In the genomic region with DNA sequence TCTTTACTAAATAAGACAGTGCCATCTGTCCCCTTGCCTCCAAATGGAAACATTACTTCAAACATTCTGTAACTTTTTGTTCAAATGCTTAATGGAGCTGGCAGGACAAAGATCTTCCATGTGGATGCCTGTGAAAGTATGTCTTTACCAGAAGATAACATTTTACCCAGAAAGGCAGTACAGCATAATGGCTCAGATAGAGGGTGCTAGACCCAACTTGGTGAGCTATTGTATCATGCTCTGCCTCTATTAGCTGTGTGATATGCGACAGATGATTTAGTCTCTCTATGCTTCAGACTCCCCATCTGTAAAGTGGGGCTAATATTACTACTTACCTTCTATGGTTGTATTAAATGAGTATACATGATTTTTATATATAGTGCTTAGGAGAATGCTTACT, we compare ENCODE assay signal across 9 cellular contexts. TPM values are rescaled to one million over a fixed set of nuclear protein-coding genes. Genes with fewer than 3 reads are reported as not detected.
DNase-seq lines count a peak whose midpoint lies in the region; ATAC-seq and TF ChIP-seq lines count a peak whose summit lies in the region.
"Had no signal": no experiment of that assay in that cellular context is flagged by ENCODE, and none has a peak within 500 bp of the region (broad histone marks: within the 10 kb centered on the region; RNA-seq: fewer than 3 reads in every experiment).

No MANE protein-coding gene starts in this region.

- H3K27ac ChIP-seq in DND-41 (ENCODE audit: low read length): no peak overlapping the region
- H3K27ac ChIP-seq: esophagus squamous epithelium had no signal

- H3K4me3 ChIP-seq in DND-41 (ENCODE audit: low read depth in 1 of 2, low read length in 2 of 2) (no peak overlapping the region), HFF-Myc (replicated peaks; ENCODE audit: low read depth, low read length) (no peak overlapping the region), kidney epithelial cell (ENCODE audit: low read depth, low read length) (no peak overlapping the region)
- H3K4me3 ChIP-seq: esophagus squamous epithelium had no signal

- no peak for DNase-seq in DND-41
- DNase-seq in HFF-Myc (ENCODE audit: extremely low read depth, low read depth): peak; percentile 29
- DNase-seq in T-helper 2 cell treated with Interferon-gamma antibody and Interleukin-4, amounts not matched to agents 5 μg/mL and 100 μg/mL, for 36 hours (ENCODE audit: low spot score): no peak
- DNase-seq in kidney epithelial cell (ENCODE audit: low read depth): no peak
- DNase-seq in stimulated activated naive CD8-positive, alpha-beta T cell treated with anti-CD3 and anti-CD28 coated beads, Interleukin-15, amount 100 ng/mL, for 72 hours: no peak
- no peak for DNase-seq in NCI-H446 treated with DMSO at 0.1 percent for 48 hours (lab: John Stamatoyannopoulos, UW)
- DNase-seq in cerebellar cortex (ENCODE audit: low spot score): no peak
- DNase-seq: esophagus squamous epithelium had no signal

- H3K27ac Mint-ChIP-seq in T-helper 2 cell treated with Interferon-gamma antibody and Interleukin-4, amounts not matched to agents 5 μg/mL and 100 μg/mL, for 36 hours: peak overlapping the region; percentile 81
- H3K27ac Mint-ChIP-seq in stimulated activated naive CD8-positive, alpha-beta T cell treated with anti-CD3 and anti-CD28 coated beads, Interleukin-15, amount 100 ng/mL, for 72 hours: no peak overlapping the region

- ATAC-seq in DND-41 (ENCODE audit: insufficient read depth, low read depth): no peak
- ATAC-seq in stimulated activated naive CD8-positive, alpha-beta T cell treated with anti-CD3 and anti-CD28 coated beads, Interleukin-15, amount 100 ng/mL, for 72 hours: no peak
- ATAC-seq in GM21786 (IDR thresholded peaks at IDR 0.05; ENCODE audit: unreplicated experiment): no peak

- H3K9me3 ChIP-seq in DND-41 (ENCODE audit: insufficient read depth, low read length, severe bottlenecking): no peaks in the 10 kb centered on the region
- H3K9me3 ChIP-seq: esophagus squamous epithelium had no signal

- no peaks in the 10 kb centered on the region for H3K79me2 ChIP-seq in DND-41 (ENCODE audit: insufficient read depth, low read length)

- H3K27me3 ChIP-seq in DND-41 (ENCODE audit: insufficient read depth, low read length, poor library complexity) (no peaks in the 10 kb centered on the region), kidney epithelial cell (ENCODE audit: control insufficient read depth, insufficient read depth, low read length) (no peaks in the 10 kb centered on the region)
- H3K27me3 ChIP-seq: esophagus squamous epithelium had no signal

- H3K4me1 Mint-ChIP-seq in T-helper 2 cell treated with Interferon-gamma antibody and Interleukin-4, amounts not matched to agents 5 μg/mL and 100 μg/mL, for 36 hours (ENCODE audit: low read depth): peaks cover 42% of the 10 kb centered on the region
- peaks cover 13% of the 10 kb centered on the region for H3K4me1 Mint-ChIP-seq in stimulated activated naive CD8-positive, alpha-beta T cell treated with anti-CD3 and anti-CD28 coated beads, Interleukin-15, amount 100 ng/mL, for 72 hours

- no peak overlapping the region for H3K9ac ChIP-seq in DND-41 (ENCODE audit: low read depth, low read length)

- peaks cover 19% of the 10 kb centered on the region for H3K36me3 Mint-ChIP-seq in T-helper 2 cell treated with Interferon-gamma antibody and Interleukin-4, amounts not matched to agents 5 μg/mL and 100 μg/mL, for 36 hours (ENCODE audit: low read depth)

- peak; percentile 14 for TF ChIP-seq CTCF in DND-41 (IDR thresholded peaks at IDR 0.05; ENCODE audit: borderline replicate concordance, extremely low read depth, low read length, poor library complexity, severe bottlenecking)
- TF ChIP-seq CTCF in HFF-Myc (IDR thresholded peaks at IDR 0.05; ENCODE audit: low read depth, low read length, missing control alignments): peak; percentile 40
- TF ChIP-seq CTCF in kidney epithelial cell (IDR thresholded peaks at IDR 0.05; ENCODE audit: insufficient read depth, low read length, poor library complexity, severe bottlenecking): peak; percentile 10

- H2AFZ ChIP-seq in DND-41 (ENCODE audit: low read depth, low read length): no peak overlapping the region

- no peaks in the 10 kb centered on the region for H3K9me3 Mint-ChIP-seq in T-helper 2 cell treated with Interferon-gamma antibody and Interleukin-4, amounts not matched to agents 5 μg/mL and 100 μg/mL, for 36 hours
- peaks cover 0 to 5% of the 10 kb centered on the region in 2 donors for H3K9me3 Mint-ChIP-seq in stimulated activated naive CD8-positive, alpha-beta T cell treated with anti-CD3 and anti-CD28 coated beads, Interleukin-15, amount 100 ng/mL, for 72 hours

- H4K20me1 ChIP-seq in DND-41 (ENCODE audit: insufficient read depth, low read length): no peaks in the 10 kb centered on the region

- H3K36me3 ChIP-seq in DND-41 (ENCODE audit: insufficient read depth, low read length) (no peaks in the 10 kb centered on the region), kidney epithelial cell (ENCODE audit: control insufficient read depth, insufficient read depth, low read length) (no peaks in the 10 kb centered on the region)
- H3K36me3 ChIP-seq: esophagus squamous epithelium had no signal

- H3K4me3 Mint-ChIP-seq in T-helper 2 cell treated with Interferon-gamma antibody and Interleukin-4, amounts not matched to agents 5 μg/mL and 100 μg/mL, for 36 hours: no peak overlapping the region
- H3K4me3 Mint-ChIP-seq in stimulated activated naive CD8-positive, alpha-beta T cell treated with anti-CD3 and anti-CD28 coated beads, Interleukin-15, amount 100 ng/mL, for 72 hours: no peak overlapping the region

- H3K4me1 ChIP-seq in DND-41 (ENCODE audit: insufficient read depth, low read length): no peaks in the 10 kb centered on the region
- H3K4me1 ChIP-seq: esophagus squamous epithelium had no signal

- H3K4me2 ChIP-seq in DND-41 (ENCODE audit: insufficient read depth, low read length): no peak overlapping the region

- no peaks in the 10 kb centered on the region for H3K27me3 Mint-ChIP-seq in T-helper 2 cell treated with Interferon-gamma antibody and Interleukin-4, amounts not matched to agents 5 μg/mL and 100 μg/mL, for 36 hours (ENCODE audit: low read depth)
- peaks cover 21% of the 10 kb centered on the region for H3K27me3 Mint-ChIP-seq in stimulated activated naive CD8-positive, alpha-beta T cell treated with anti-CD3 and anti-CD28 coated beads, Interleukin-15, amount 100 ng/mL, for 72 hours

RNA-seq across cellular contexts. Expression of a gene that starts 8.8 kb away (rescaled TPM):
- total RNA-seq in kidney epithelial cell: 0.48 TPM in 1 of 2 replicates, not detected in the other

RNA-seq across cellular contexts. Expression of a gene that starts 59.3 kb away (rescaled TPM):
- total RNA-seq in kidney epithelial cell: 2.3 and 3.5 TPM in 2 replicates
